7 cellular contexts compared by ENCODE assay signal in the genomic region with DNA sequence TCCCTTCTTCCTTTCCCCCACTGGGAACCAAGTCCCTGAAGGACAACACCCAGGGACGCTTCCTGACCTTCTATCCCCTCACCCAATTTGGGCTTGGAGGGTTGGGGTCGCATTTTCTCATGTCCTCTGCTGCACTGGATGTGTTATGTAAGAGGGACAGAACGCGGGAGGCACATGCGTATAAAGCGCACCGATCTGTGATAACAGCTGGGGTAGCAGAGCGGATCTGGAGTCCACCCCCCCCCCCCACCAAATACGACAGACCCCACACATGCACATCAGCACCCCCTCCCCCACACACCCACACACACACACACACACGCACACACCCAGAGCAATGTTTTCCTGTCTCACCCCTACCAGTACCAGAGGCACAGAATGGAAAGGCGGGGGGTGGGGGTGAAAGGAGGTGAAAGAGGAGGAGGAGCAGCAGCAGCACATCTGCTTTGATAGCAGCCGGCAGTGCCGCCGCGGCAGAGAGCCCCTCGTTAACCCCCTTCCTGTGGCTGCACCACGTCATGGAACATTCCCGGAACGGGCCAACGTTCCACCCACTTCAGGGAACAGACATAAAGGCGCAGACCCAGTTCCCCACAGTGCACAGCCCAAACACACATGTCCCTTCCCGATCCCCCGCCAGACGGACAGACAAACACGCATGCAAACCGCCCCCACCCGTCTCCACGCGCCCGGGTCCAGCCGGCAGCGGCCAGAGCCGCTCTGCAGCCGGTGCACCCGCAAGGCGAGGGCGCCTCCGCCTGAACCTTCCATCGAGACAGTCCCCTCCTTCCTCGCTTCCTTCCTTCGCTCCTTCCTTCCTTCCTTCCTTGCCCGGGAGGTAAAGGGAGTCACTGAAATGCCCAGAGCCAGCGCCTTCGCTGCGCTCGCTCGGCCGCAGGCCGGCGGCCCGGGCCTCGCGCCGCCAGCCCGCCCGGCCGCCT. TPM values are rescaled to one million over a fixed set of nuclear protein-coding genes. Genes with fewer than 3 reads are reported as not detected.
DNase-seq lines count a peak whose midpoint lies in the region; ATAC-seq and TF ChIP-seq lines count a peak whose summit lies in the region.

No MANE protein-coding gene starts in this region.

- H3K27ac Mint-ChIP-seq in T-helper 17 cell, result peak overlapping the region; percentile 94

- H3K9me3 ChIP-seq in T-helper 17 cell (ENCODE audit: control insufficient read depth, low read length, poor library complexity, severe bottlenecking) (no peaks in the 10 kb centered on the region), psoas muscle (no peaks in the 10 kb centered on the region)

- ATAC-seq in GM18498 (IDR thresholded peaks at IDR 0.05; ENCODE audit: unreplicated experiment), result peak; percentile 13
- peak; percentile 46 for ATAC-seq in T-helper 17 cell
- peak; percentile 45 for ATAC-seq in left ventricle myocardium superior
- peak; percentile 16 to 38 (median 26) for ATAC-seq in psoas muscle

- H3K27me3 ChIP-seq in psoas muscle (ENCODE audit: insufficient read depth in 3 of 3, low read length in 2 of 3), result no peaks in the 10 kb centered on the region

- WGBS in psoas muscle, 3 donors, result 0% methylated on average over 55 to 57 of the region's 57 CpGs
- WGBS in urinary bladder, result under 1% methylated on average over 57 of the region's 57 CpGs

- H3K36me3 ChIP-seq in psoas muscle (ENCODE audit: insufficient read depth in 1 of 2, low read depth in 1 of 2), result no peaks in the 10 kb centered on the region
- H3K36me3 ChIP-seq in urinary bladder (ENCODE audit: insufficient read depth), result no peaks in the 10 kb centered on the region

- peaks cover 2% of the 10 kb centered on the region for H3K36me3 Mint-ChIP-seq in T-helper 17 cell (ENCODE audit: low read depth)

- H3K27ac ChIP-seq in psoas muscle (peak overlapping the region; percentile 99), urinary bladder (ENCODE audit: low read depth) (peak overlapping the region; percentile 99)

- no peak for TF ChIP-seq CTCF in psoas muscle (IDR thresholded peaks at IDR 0.05)

- DNase-seq in HuH-7.5 (ENCODE audit: low spot score) (peak; percentile 72), T-helper 17 cell (peak; percentile 80 to 91 (median 82)), amniotic stem cell (lab: John Stamatoyannopoulos, UW) (peak; percentile 57), left ventricle myocardium superior (peak; percentile 90), psoas muscle (peak; percentile 84 to 91)

- H3K4me1 ChIP-seq in psoas muscle (peaks cover 45% of the 10 kb centered on the region), urinary bladder (ENCODE audit: insufficient read depth) (no peaks in the 10 kb centered on the region)

- peaks cover 43% of the 10 kb centered on the region for H3K4me1 Mint-ChIP-seq in T-helper 17 cell

- no peaks in the 10 kb centered on the region for H3K27me3 Mint-ChIP-seq in T-helper 17 cell

- H3K4me3 Mint-ChIP-seq in T-helper 17 cell, result peak overlapping the region; percentile 91

- peak overlapping the region; percentile 94 for H3K4me3 ChIP-seq in psoas muscle
- H3K4me3 ChIP-seq in urinary bladder (ENCODE audit: low read depth, low read length), result peak overlapping the region; percentile 98

- intact Hi-C loops in left ventricle myocardium superior (cut with micrococcal nuclease), result loop anchor here (10.0 kb wide), 1 partner anchor 100 kb away; no protein-coding TSS in a partner anchor
- intact Hi-C loops in psoas muscle (cut with DNase I), result loop anchor here (1.0 to 5.0 kb wide), 7 partner anchors 17 to 242 kb away; no protein-coding TSS in a partner anchor

RNA-seq across cellular contexts. Expression of gene HIVEP2, which starts 0.6 kb away (rescaled TPM):
- total RNA-seq in T-helper 17 cell, result 10 to 100 TPM; 73.6 to 78.6 TPM
- 14.4 TPM for total RNA-seq in left ventricle myocardium superior
- total RNA-seq in psoas muscle, result 10 to 100 TPM; 22.6 to 39.7 (median 29.0) TPM
- polyA plus RNA-seq in psoas muscle, result 10 to 100 TPM in 1 of 3 donors, 1 to 10 TPM in 2; 6.2 to 15.1 (median 6.3) TPM
- 17.0 TPM for total RNA-seq in urinary bladder
- polyA plus RNA-seq in urinary bladder, result 7.6 TPM

Comparison
In these comparisons a context has a peak if more than half of its experiments do, and no peak if none do; other contexts are left out.
1. Peak in every context shown above with its lines: DNase-seq, ATAC-seq, H3K4me3 ChIP-seq and H3K27ac ChIP-seq.